Comparison of ENCODE assay signal across 8 cellular contexts in genomic region chr4:119454491-119455270, GRCh38.
DNase-seq lines count a peak whose midpoint lies in the region; ATAC-seq and TF ChIP-seq lines count a peak whose summit lies in the region.
"Not testable (repeated sequence)": the region's sequence is repeated elsewhere in the genome, so short reads cannot be mapped to it uniquely, and the experiment has no call there.

No MANE protein-coding gene starts in this region.

- H3K36me3 ChIP-seq in liver (ENCODE audit: control insufficient read depth in 4 of 4, insufficient read depth in 3 of 4, low read depth in 1 of 4, low read length in 3 of 4) = not testable (repeated sequence)

- TF ChIP-seq CTCF in liver (IDR thresholded peaks at IDR 0.05; ENCODE audit: low read depth, low read length, missing input control) = not testable (repeated sequence)

- peak overlapping the region; percentile 82 to 83 for H3K9ac ChIP-seq in liver (ENCODE audit: low read depth in 1 of 2, low read length in 2 of 2)

- H3K4me1 ChIP-seq in liver (ENCODE audit: control insufficient read depth in 4 of 4, insufficient read depth in 4 of 4, low read length in 3 of 4) = not testable (repeated sequence)

- DNase-seq in CD1c-positive myeloid dendritic cell (ENCODE audit: extremely low spot score) = peak; percentile 100
- peak; percentile 94 for DNase-seq in NCI-H748 (lab: John Stamatoyannopoulos, UW; ENCODE audit: unreplicated experiment)
- peak; percentile 85 to 89 for DNase-seq in activated CD4-positive, alpha-beta T cell treated with anti-CD3 and anti-CD28 coated beads, Interleukin-2, amount 50 U/mL, for 4 hours
- DNase-seq in dermis microvascular lymphatic vessel endothelial cell (ENCODE audit: low read depth in 2 of 2) = peak; percentile 93 to 98
- DNase-seq in stimulated activated CD4-positive, alpha-beta T cell treated with anti-CD3 and anti-CD28 coated beads, Interleukin-4, amount 100 ng/mL, for 1 hour = peak; percentile 99

- peak overlapping the region; percentile 42 to 70 (median 67) for H3K4me3 ChIP-seq in liver (ENCODE audit: low read depth in 1 of 3, low read length in 3 of 3)

- TF ChIP-seq RAD21 in liver (IDR thresholded peaks at IDR 0.05) = not testable (repeated sequence)

- not testable (repeated sequence) for H3K9me3 ChIP-seq in liver (ENCODE audit: control insufficient read depth in 4 of 4, low read length in 3 of 4)

- H3K27me3 ChIP-seq in liver (ENCODE audit: control insufficient read depth in 4 of 4, insufficient read depth in 4 of 4, low read length in 3 of 4) = not testable (repeated sequence)

- under 1% methylated on average over 80 of the region's 80 CpGs for WGBS in liver

- peak; percentile 100 for ATAC-seq in GM19395 (IDR thresholded peaks at IDR 0.05; ENCODE audit: unreplicated experiment)
- peak; percentile 99 for ATAC-seq in HG03558 (IDR thresholded peaks at IDR 0.05; ENCODE audit: extremely low read depth, unreplicated experiment)

- peak overlapping the region; percentile 80 to 91 for H3K27ac ChIP-seq in liver (ENCODE audit: low read depth in 1 of 2, low read length in 2 of 2)

TF ChIP-seq in liver, 16 proteins besides CTCF, POLR2A, EP300 and RAD21:
- peak; percentile 51 for TF ChIP-seq ATF3 (IDR thresholded peaks at IDR 0.05)
- peak in 1 of 2 donors; percentile 12 for TF ChIP-seq RXRA (IDR thresholded peaks at IDR 0.05)
- TF ChIP-seq JUND (IDR thresholded peaks at IDR 0.05) = peak; percentile 19 to 36
- TF ChIP-seq, protein P1, sequence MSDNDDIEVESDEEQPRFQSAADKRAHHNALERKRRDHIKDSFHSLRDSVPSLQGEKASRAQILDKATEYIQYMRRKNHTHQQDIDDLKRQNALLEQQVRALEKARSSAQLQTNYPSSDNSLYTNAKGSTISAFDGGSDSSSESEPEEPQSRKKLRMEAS (IDR thresholded peaks at IDR 0.05) = peak; percentile 56
- TF ChIP-seq GABPA (IDR thresholded peaks at IDR 0.05 in 1 of 2, conservative IDR thresholded peaks at IDR 0.05 in 1 of 2) = peak in 1 of 2 donors; percentile 69
- TF ChIP-seq, protein P2, sequence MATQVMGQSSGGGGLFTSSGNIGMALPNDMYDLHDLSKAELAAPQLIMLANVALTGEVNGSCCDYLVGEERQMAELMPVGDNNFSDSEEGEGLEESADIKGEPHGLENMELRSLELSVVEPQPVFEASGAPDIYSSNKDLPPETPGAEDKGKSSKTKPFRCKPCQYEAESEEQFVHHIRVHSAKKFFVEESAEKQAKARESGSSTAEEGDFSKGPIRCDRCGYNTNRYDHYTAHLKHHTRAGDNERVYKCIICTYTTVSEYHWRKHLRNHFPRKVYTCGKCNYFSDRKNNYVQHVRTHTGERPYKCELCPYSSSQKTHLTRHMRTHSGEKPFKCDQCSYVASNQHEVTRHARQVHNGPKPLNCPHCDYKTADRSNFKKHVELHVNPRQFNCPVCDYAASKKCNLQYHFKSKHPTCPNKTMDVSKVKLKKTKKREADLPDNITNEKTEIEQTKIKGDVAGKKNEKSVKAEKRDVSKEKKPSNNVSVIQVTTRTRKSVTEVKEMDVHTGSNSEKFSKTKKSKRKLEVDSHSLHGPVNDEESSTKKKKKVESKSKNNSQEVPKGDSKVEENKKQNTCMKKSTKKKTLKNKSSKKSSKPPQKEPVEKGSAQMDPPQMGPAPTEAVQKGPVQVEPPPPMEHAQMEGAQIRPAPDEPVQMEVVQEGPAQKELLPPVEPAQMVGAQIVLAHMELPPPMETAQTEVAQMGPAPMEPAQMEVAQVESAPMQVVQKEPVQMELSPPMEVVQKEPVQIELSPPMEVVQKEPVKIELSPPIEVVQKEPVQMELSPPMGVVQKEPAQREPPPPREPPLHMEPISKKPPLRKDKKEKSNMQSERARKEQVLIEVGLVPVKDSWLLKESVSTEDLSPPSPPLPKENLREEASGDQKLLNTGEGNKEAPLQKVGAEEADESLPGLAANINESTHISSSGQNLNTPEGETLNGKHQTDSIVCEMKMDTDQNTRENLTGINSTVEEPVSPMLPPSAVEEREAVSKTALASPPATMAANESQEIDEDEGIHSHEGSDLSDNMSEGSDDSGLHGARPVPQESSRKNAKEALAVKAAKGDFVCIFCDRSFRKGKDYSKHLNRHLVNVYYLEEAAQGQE (IDR thresholded peaks at IDR 0.05) = peak; percentile 46
- peak; percentile 91 for TF ChIP-seq SP1 (IDR thresholded peaks at IDR 0.05)
- TF ChIP-seq ZBTB33 (IDR thresholded peaks at IDR 0.05) = peak; percentile 53
- TF ChIP-seq TAF1 (conservative IDR thresholded peaks at IDR 0.05) = peak; percentile 39
- peak; percentile 20 for TF ChIP-seq NR2F2 (IDR thresholded peaks at IDR 0.05)
- TF ChIP-seq YY1 (IDR thresholded peaks at IDR 0.05) = peak; percentile 92
- peak; percentile 94 to 97 for TF ChIP-seq EGR1 (IDR thresholded peaks at IDR 0.05; ENCODE audit: low read depth in 2 of 2)

Comparison
In these comparisons a context has a peak if more than half of its experiments do, and no peak if none do; other contexts are left out.
1. Peak in every context shown above with its lines: DNase-seq, ATAC-seq, H3K4me3 ChIP-seq and H3K27ac ChIP-seq.